8 cellular contexts compared by ENCODE assay signal in genomic region chr12:109995703-109996482, GRCh38. TPM values are rescaled to one million over a fixed set of nuclear protein-coding genes. Genes with fewer than 3 reads are reported as not detected.
DNase-seq lines count a peak whose midpoint lies in the region; ATAC-seq and TF ChIP-seq lines count a peak whose summit lies in the region.

TSS of gene GIT2 (minus strand) at chr12:109996368. CDS start at chr12:109996224, 144 bp downstream.

- peak within 1 kb of the TSS; percentile 74 to 99 (median 96) for H3K4me3 ChIP-seq in heart right ventricle

- H3K36me3 Mint-ChIP-seq in type B pancreatic cell, result no peaks in the 10 kb centered on the region

- peak within 1 kb of the TSS; percentile 97 for H3K4me3 Mint-ChIP-seq in type B pancreatic cell

- no peak for TF ChIP-seq CTCF in GM13976 (IDR thresholded peaks at IDR 0.05; ENCODE audit: borderline replicate concordance, control extremely low read depth, extremely low read depth, insufficient read depth, missing control alignments)
- peak in 1 of 9 donors; percentile 17 for TF ChIP-seq CTCF in heart right ventricle (IDR thresholded peaks at IDR 0.05)
- peak; percentile 15 for TF ChIP-seq CTCF in type B pancreatic cell (conservative IDR thresholded peaks at IDR 0.05)

- ATAC-seq in HG02884 (IDR thresholded peaks at IDR 0.05; ENCODE audit: unreplicated experiment) (peak; percentile 51), heart right ventricle (peak; percentile 88 to 92 (median 91))

- DNase-seq in GM13976 (ENCODE audit: low spot score) (peak; percentile 95), NCI-H1694 (lab: John Stamatoyannopoulos, UW) (peak; percentile 81), amniotic epithelial cell (ENCODE audit: low read depth) (peak; percentile 84), heart right ventricle (peak; percentile 93), posterior cingulate gyrus (peak; percentile 91 to 99 (median 95)), type B pancreatic cell (ENCODE audit: extremely low spot score, unreplicated experiment) (peak; percentile 92)

- peaks cover 0 to 22% (median 3%) of the 10 kb centered on the region in 9 donors for H3K36me3 ChIP-seq in heart right ventricle

- peak within 1 kb of the TSS; percentile 91 for H3K27ac Mint-ChIP-seq in type B pancreatic cell

- H3K9me3 Mint-ChIP-seq in type B pancreatic cell, result no peaks in the 10 kb centered on the region

- H3K27ac ChIP-seq in heart right ventricle, result peak within 1 kb of the TSS; percentile 83 to 98 (median 93)

- no peaks in the 10 kb centered on the region for H3K27me3 ChIP-seq in heart right ventricle

- H3K4me1 ChIP-seq in heart right ventricle, result peaks cover 0 to 67% (median 46%) of the 10 kb centered on the region in 9 donors

- peaks cover 23% of the 10 kb centered on the region for H3K4me1 Mint-ChIP-seq in type B pancreatic cell (ENCODE audit: unreplicated experiment)

- H3K9me3 ChIP-seq in heart right ventricle, result no peaks in the 10 kb centered on the region

- in situ Hi-C loops in GM13976 (cut with MboI; ENCODE audit: low sequenced_read_pairs, unreplicated experiment), result no loop called here

- H3K27me3 Mint-ChIP-seq in type B pancreatic cell, result no peaks in the 10 kb centered on the region

- 0% methylated on average over 63 of the region's 63 CpGs for WGBS in heart right ventricle, 2 donors

- intact Hi-C loops in T-helper 1 cell treated with Interleukin-12 subunit alpha and Interleukin-12 subunit beta and Interleukin-4 antibody, amounts not matched to agents 30 ng/mL and 1 ng/mL, for 36 hours (cut with micrococcal nuclease), result loop anchor here (1.0 to 10.0 kb wide), 9 partner anchors 19 to 589 kb away; partner anchors contain the start of genes ANAPC7, ATP2A2, C12orf76 and FAM222A
- intact Hi-C loops in heart right ventricle (cut with DNase I) (loop anchor here in 1 of 10 donors (10.0 kb wide), 1 partner anchor 51 kb away; no protein-coding TSS in a partner anchor), posterior cingulate gyrus (cut with DNase I) (loop anchor here (5.0 kb wide), 1 partner anchor 94 kb away; the partner anchor contains the start of gene TCHP)

RNA-seq across cellular contexts. Expression of gene GIT2, which starts in this region (rescaled TPM):
- total RNA-seq in T-helper 1 cell treated with Interleukin-12 subunit alpha and Interleukin-12 subunit beta and Interleukin-4 antibody, amounts not matched to agents 30 ng/mL and 1 ng/mL, for 36 hours, result 139 TPM in 2 replicates
- 10 to 100 TPM; 31.7 to 44.9 (median 40.1) TPM for total RNA-seq in heart right ventricle
- polyA plus RNA-seq in heart right ventricle, result 10 to 100 TPM; 17.8 to 21.5 TPM
- total RNA-seq in type B pancreatic cell (ENCODE audit: low replicate concordance), result 26.3 and 38.4 TPM in 2 replicates

Comparison
In these comparisons a context has a peak if more than half of its experiments do, and no peak if none do; other contexts are left out.
1. Peak in every context shown above with its lines: DNase-seq, ATAC-seq, H3K4me3 ChIP-seq and H3K27ac ChIP-seq.